In genomic region chr7:38341172-38341705, GRCh38 we compare ENCODE assay signal across 7 cellular contexts.
DNase-seq lines count a peak whose midpoint lies in the region; ATAC-seq and TF ChIP-seq lines count a peak whose summit lies in the region.
"Not testable (repeated sequence)": the region's sequence is repeated elsewhere in the genome, so short reads cannot be mapped to it uniquely, and the experiment has no call there.

No MANE protein-coding gene starts in this region.

- not testable (repeated sequence) for H3K27me3 Mint-ChIP-seq in activated naive CD8-positive, alpha-beta T cell treated with anti-CD3 and anti-CD28 coated beads, Interleukin-2, amount 50 U/mL, for 24 hours; natural killer cell treated with Interleukin-12 subunit alpha and Interleukin-12 subunit beta and Interleukin-15 and Interleukin-18, amount 100 ng/mL, for 72 hours

- TF ChIP-seq CTCF in LNCaP clone FGC (IDR thresholded peaks at IDR 0.05; ENCODE audit: control insufficient read depth, extremely low read depth, insufficient read depth) = 0 out of 2 replicates have a peak, but pooled peaks have one; percentile 15

- DNase-seq in GF-D8 (lab: John Stamatoyannopoulos, UW) (peak; percentile 98), H4 (ENCODE audit: low spot score) (peak; percentile 92), SKM-1 treated with dmso at 0.1 percent for 144 hours (lab: John Stamatoyannopoulos, UW; ENCODE audit: unreplicated experiment) (peak; percentile 55), glomerular visceral epithelial cell (ENCODE audit: extremely low spot score) (peak; percentile 44)
- DNase-seq in LNCaP clone FGC (ENCODE audit: low read depth); natural killer cell treated with Interleukin-12 subunit alpha and Interleukin-12 subunit beta and Interleukin-15 and Interleukin-18, amount 100 ng/mL, for 72 hours (ENCODE audit: low spot score): not testable (repeated sequence)
- DNase-seq in activated naive CD8-positive, alpha-beta T cell treated with anti-CD3 and anti-CD28 coated beads, Interleukin-2, amount 50 U/mL, for 24 hours = peak; percentile 34

- H3K27ac Mint-ChIP-seq in activated naive CD8-positive, alpha-beta T cell treated with anti-CD3 and anti-CD28 coated beads, Interleukin-2, amount 50 U/mL, for 24 hours = peak overlapping the region; percentile 77
- H3K27ac Mint-ChIP-seq in natural killer cell treated with Interleukin-12 subunit alpha and Interleukin-12 subunit beta and Interleukin-15 and Interleukin-18, amount 100 ng/mL, for 72 hours = peak overlapping the region; percentile 98 to 99

- not testable (repeated sequence) for H3K9me3 Mint-ChIP-seq in activated naive CD8-positive, alpha-beta T cell treated with anti-CD3 and anti-CD28 coated beads, Interleukin-2, amount 50 U/mL, for 24 hours; natural killer cell treated with Interleukin-12 subunit alpha and Interleukin-12 subunit beta and Interleukin-15 and Interleukin-18, amount 100 ng/mL, for 72 hours

- peak overlapping the region; percentile 79 for H3K4me3 Mint-ChIP-seq in activated naive CD8-positive, alpha-beta T cell treated with anti-CD3 and anti-CD28 coated beads, Interleukin-2, amount 50 U/mL, for 24 hours
- peak overlapping the region; percentile 91 for H3K4me3 Mint-ChIP-seq in natural killer cell treated with Interleukin-12 subunit alpha and Interleukin-12 subunit beta and Interleukin-15 and Interleukin-18, amount 100 ng/mL, for 72 hours

- ATAC-seq in activated naive CD8-positive, alpha-beta T cell treated with anti-CD3 and anti-CD28 coated beads, Interleukin-2, amount 50 U/mL, for 24 hours = peak; percentile 74
- ATAC-seq in natural killer cell treated with Interleukin-12 subunit alpha and Interleukin-12 subunit beta and Interleukin-15 and Interleukin-18, amount 100 ng/mL, for 72 hours = peak; percentile 48 to 74

- H3K4me1 Mint-ChIP-seq in activated naive CD8-positive, alpha-beta T cell treated with anti-CD3 and anti-CD28 coated beads, Interleukin-2, amount 50 U/mL, for 24 hours = peaks cover 53% of the 10 kb centered on the region
- H3K4me1 Mint-ChIP-seq in natural killer cell treated with Interleukin-12 subunit alpha and Interleukin-12 subunit beta and Interleukin-15 and Interleukin-18, amount 100 ng/mL, for 72 hours (ENCODE audit: low read depth in 2 of 2) = peaks cover 60 to 80% of the 10 kb centered on the region in 2 donors

- H3K4me3 ChIP-seq in LNCaP clone FGC (ENCODE audit: low read depth, low read length) = not testable (repeated sequence)

- not testable (repeated sequence) for H3K36me3 Mint-ChIP-seq in activated naive CD8-positive, alpha-beta T cell treated with anti-CD3 and anti-CD28 coated beads, Interleukin-2, amount 50 U/mL, for 24 hours (ENCODE audit: low read depth); natural killer cell treated with Interleukin-12 subunit alpha and Interleukin-12 subunit beta and Interleukin-15 and Interleukin-18, amount 100 ng/mL, for 72 hours
